Comparison of ENCODE assay signal across 9 cellular contexts in the genomic region with DNA sequence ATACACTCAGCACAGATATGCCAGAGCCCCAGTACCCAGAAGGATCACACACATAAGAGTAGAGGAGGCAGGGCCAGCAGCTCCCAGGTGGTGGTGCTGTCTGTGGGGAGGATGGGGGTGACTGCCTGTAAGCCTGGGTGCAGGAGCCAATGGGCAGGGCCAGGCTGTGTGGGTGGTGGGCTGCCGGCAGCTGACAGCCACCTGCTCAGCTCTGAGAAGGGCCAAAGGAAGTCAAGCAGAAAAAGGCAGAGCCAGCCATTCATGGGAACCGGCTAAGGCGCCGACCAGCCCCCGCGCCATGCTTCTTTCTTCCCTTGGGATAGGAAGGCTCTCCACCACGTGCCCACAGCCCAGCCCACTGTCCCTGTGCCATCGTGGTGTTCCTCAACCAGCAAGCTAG. TPM values are rescaled to one million over a fixed set of nuclear protein-coding genes. Genes with fewer than 3 reads are reported as not detected.
DNase-seq lines count a peak whose midpoint lies in the region; ATAC-seq and TF ChIP-seq lines count a peak whose summit lies in the region.
"Had no signal": no experiment of that assay in that cellular context is flagged by ENCODE, and none has a peak within 500 bp of the region (broad histone marks: within the 10 kb centered on the region; RNA-seq: fewer than 3 reads in every experiment).

No MANE protein-coding gene starts in this region.

- H3K27ac ChIP-seq in PC-3 (ENCODE audit: low read length): no peak overlapping the region

- peaks cover 15% of the 10 kb centered on the region; the same call in 1 of the 2 replicates for H4K20me1 ChIP-seq in PC-3 (ENCODE audit: low read length)

- no peaks in the 10 kb centered on the region for H3K9me2 ChIP-seq in PC-3 (replicated peaks; ENCODE audit: low read length)

- ATAC-seq in left ventricle myocardium superior (peak; percentile 8), Right ventricle myocardium inferior (no peak), HG02981 (IDR thresholded peaks at IDR 0.05; ENCODE audit: unreplicated experiment) (peak; percentile 70), PC-3 (no peak), left lobe of liver (no peak)
- ATAC-seq in activated naive CD8-positive, alpha-beta T cell treated with anti-CD3 and anti-CD28 coated beads, Interleukin-2, amount 50 U/mL, for 24 hours: peak; percentile 51

- peak overlapping the region; percentile 26 for H3K27ac Mint-ChIP-seq in activated naive CD8-positive, alpha-beta T cell treated with anti-CD3 and anti-CD28 coated beads, Interleukin-2, amount 50 U/mL, for 24 hours
- peak overlapping the region; percentile 65 for H3K27ac Mint-ChIP-seq in type B pancreatic cell

- H3K9me3 Mint-ChIP-seq in activated naive CD8-positive, alpha-beta T cell treated with anti-CD3 and anti-CD28 coated beads, Interleukin-2, amount 50 U/mL, for 24 hours: no peaks in the 10 kb centered on the region
- H3K9me3 Mint-ChIP-seq in type B pancreatic cell: no peaks in the 10 kb centered on the region

- no peak overlapping the region for H3K4me2 ChIP-seq in PC-3 (ENCODE audit: low read length)

- H3K36me3 Mint-ChIP-seq in activated naive CD8-positive, alpha-beta T cell treated with anti-CD3 and anti-CD28 coated beads, Interleukin-2, amount 50 U/mL, for 24 hours (ENCODE audit: low read depth): peaks cover 1% of the 10 kb centered on the region
- peaks cover 11% of the 10 kb centered on the region for H3K36me3 Mint-ChIP-seq in type B pancreatic cell

- no peak overlapping the region for H2AFZ ChIP-seq in PC-3 (ENCODE audit: low read length)

- H3K4me3 ChIP-seq in PC-3 (ENCODE audit: low read length): no peak overlapping the region

- H3K4me1 ChIP-seq in PC-3 (ENCODE audit: insufficient read depth, low read length): peaks cover 14% of the 10 kb centered on the region

- H3K9me3 ChIP-seq in PC-3 (ENCODE audit: low read length): no peaks in the 10 kb centered on the region

- no peaks in the 10 kb centered on the region for H3K27me3 ChIP-seq in PC-3 (ENCODE audit: low read length)

- TF ChIP-seq CTCF in type B pancreatic cell (conservative IDR thresholded peaks at IDR 0.05) (no peak), PC-3 (conservative IDR thresholded peaks at IDR 0.05; ENCODE audit: low read depth, low read length) (no peak)

- intact Hi-C loops in left ventricle myocardium superior (cut with micrococcal nuclease): no loop called here
- intact Hi-C loops in Right ventricle myocardium inferior (cut with DNase I): loop anchor here (2.0 kb wide), 1 partner anchor 14 kb away; no protein-coding TSS in a partner anchor
- intact Hi-C loops in PC-3 (cut with micrococcal nuclease): no loop called here

- H3K4me1 Mint-ChIP-seq in activated naive CD8-positive, alpha-beta T cell treated with anti-CD3 and anti-CD28 coated beads, Interleukin-2, amount 50 U/mL, for 24 hours: peaks cover 62% of the 10 kb centered on the region
- H3K4me1 Mint-ChIP-seq in type B pancreatic cell (ENCODE audit: unreplicated experiment): peaks cover 70% of the 10 kb centered on the region

- CTCF ChIA-PET in PC-3 (lab: Charles Lee): interaction anchor here (1.1 kb wide), 1 partner anchor 14 kb away, joined by 8 read pairs; no protein-coding TSS in a partner anchor

- H3K36me3 ChIP-seq in PC-3 (ENCODE audit: low read depth, low read length): 0 out of 2 replicates have a peak, but pooled peaks cover under 1% of the 10 kb centered on the region

- no peak overlapping the region for H3K4me3 Mint-ChIP-seq in activated naive CD8-positive, alpha-beta T cell treated with anti-CD3 and anti-CD28 coated beads, Interleukin-2, amount 50 U/mL, for 24 hours
- no peak overlapping the region for H3K4me3 Mint-ChIP-seq in type B pancreatic cell

- H3K79me2 ChIP-seq in PC-3 (ENCODE audit: low read length): peaks cover 29% of the 10 kb centered on the region

- no peaks in the 10 kb centered on the region for H3F3A ChIP-seq in PC-3 (ENCODE audit: low read length, unreplicated experiment)

- no peaks in the 10 kb centered on the region for H3K27me3 Mint-ChIP-seq in activated naive CD8-positive, alpha-beta T cell treated with anti-CD3 and anti-CD28 coated beads, Interleukin-2, amount 50 U/mL, for 24 hours
- H3K27me3 Mint-ChIP-seq in type B pancreatic cell: no peaks in the 10 kb centered on the region

- POLR2A ChIA-PET in PC-3 (lab: Charles Lee; ENCODE audit: unreplicated experiment): no interaction called here

- no peak overlapping the region for H3K9ac ChIP-seq in PC-3 (ENCODE audit: low read length)

- BruUV-seq in PC-3 (replicated peaks; lab: Mats Ljungman, UMichigan): no TSS peak

- DNase-seq in left ventricle myocardium superior (no peak), Right ventricle myocardium inferior (ENCODE audit: missing footprints) (no peak), type B pancreatic cell (ENCODE audit: extremely low spot score, unreplicated experiment) (no peak), PC-3 (no peak), left lobe of liver (ENCODE audit: low spot score) (no peak)
- no peak for DNase-seq in activated naive CD8-positive, alpha-beta T cell treated with anti-CD3 and anti-CD28 coated beads, Interleukin-2, amount 50 U/mL, for 24 hours
- DNase-seq in activated CD4-positive, CD25-positive, alpha-beta regulatory T cell treated with anti-CD3 and anti-CD28 coated beads, Interleukin-2, amount 50 U/mL, for 72 hours: no peak
- DNase-seq: DMS153 had no signal

RNA-seq across cellular contexts. Expression of gene PIK3C2B, which starts 14.1 kb away (rescaled TPM):
- total RNA-seq in left ventricle myocardium superior (23.6 TPM), Right ventricle myocardium inferior (22.7 TPM), type B pancreatic cell (ENCODE audit: low replicate concordance) (55.1 and 77.5 TPM in 2 replicates), PC-3 (2014; rRNA removed) (34.7 and 35.3 TPM in 2 replicates), left lobe of liver (14.8 TPM)

RNA-seq across cellular contexts. Expression of gene MDM4, which starts 35.7 kb away (rescaled TPM):
- total RNA-seq in left ventricle myocardium superior (30.1 TPM), Right ventricle myocardium inferior (28.6 TPM), type B pancreatic cell (ENCODE audit: low replicate concordance) (70.0 and 101 TPM in 2 replicates), PC-3 (2014; rRNA removed) (36.3 and 55.7 TPM in 2 replicates), left lobe of liver (27.4 TPM)

Comparison
In these comparisons a context has a peak if more than half of its experiments do, and no peak if none do; other contexts are left out.
1. ATAC-seq: peak in left ventricle myocardium superior (single experiment), HG02981 (single experiment) and activated naive CD8-positive, alpha-beta T cell treated with anti-CD3 and anti-CD28 coated beads, Interleukin-2, amount 50 U/mL, for 24 hours (single experiment); none in Right ventricle myocardium inferior (single experiment), PC-3 (single experiment) and left lobe of liver (single experiment).